ENCODE assay signal across 20 cellular contexts in the genomic region with DNA sequence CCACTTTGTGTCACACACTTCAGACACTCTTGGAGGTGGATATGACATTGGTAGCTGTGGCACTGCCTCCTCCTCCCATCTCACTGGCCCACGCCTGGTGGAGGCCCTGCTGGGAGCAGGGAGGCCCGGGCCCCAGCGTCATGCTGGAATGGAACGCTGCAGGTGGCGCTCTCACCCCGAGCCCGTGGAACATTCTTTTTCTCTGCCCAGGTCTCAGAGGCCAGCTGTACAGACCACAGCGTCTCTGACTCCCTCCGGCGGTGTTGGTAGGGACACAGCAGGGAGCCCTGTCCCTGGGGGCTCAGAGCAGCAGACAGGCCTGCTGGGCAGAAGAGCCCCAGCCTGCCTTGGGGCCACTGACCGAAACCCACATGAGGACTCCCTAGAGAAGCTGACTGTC.
DNase-seq lines count a peak whose midpoint lies in the region; ATAC-seq and TF ChIP-seq lines count a peak whose summit lies in the region.
"Had no signal": no experiment of that assay in that cellular context is flagged by ENCODE, and none has a peak within 500 bp of the region (broad histone marks: within the 10 kb centered on the region; RNA-seq: fewer than 3 reads in every experiment).

No MANE protein-coding gene starts in this region.

- no peak for ATAC-seq in effector memory CD8-positive, alpha-beta T cell (replicated peaks)
- ATAC-seq in GM18907 (IDR thresholded peaks at IDR 0.05; ENCODE audit: unreplicated experiment) (no peak), HG03460 (IDR thresholded peaks at IDR 0.05; ENCODE audit: unreplicated experiment) (no peak)
- ATAC-seq: HepG2 had no signal

- H3K36me3 Mint-ChIP-seq in effector memory CD8-positive, alpha-beta T cell (ENCODE audit: insufficient read depth) = peaks cover 33% of the 10 kb centered on the region

- no peaks in the 10 kb centered on the region for H3K9me3 Mint-ChIP-seq in effector memory CD8-positive, alpha-beta T cell

- peak; percentile 8 for DNase-seq in NCI-H82 (lab: John Stamatoyannopoulos, UW)
- DNase-seq in NCI-H82 treated with DMSO at 0.1 percent for 48 hours (lab: John Stamatoyannopoulos, UW; ENCODE audit: unreplicated experiment) = no peak
- DNase-seq in effector memory CD8-positive, alpha-beta T cell = no peak
- no peak for DNase-seq in stimulated activated CD4-positive, alpha-beta T cell treated with anti-CD3 and anti-CD28 coated beads, Interleukin-2, amount 100 ng/mL, for 24 hours
- no peak for DNase-seq in NCI-H446 (lab: John Stamatoyannopoulos, UW)
- DNase-seq: DMS53, GF-D8, KBM-7, MM.1S, NCI-H1092 treated with DMSO at 0.1 percent for 48 hours, NCI-H1436 treated with DMSO at 0.1 percent for 48 hours, NCI-H2029, NCI-H2227 treated with DMSO at 0.1 percent for 48 hours, NCI-H510A treated with DMSO at 0.1 percent for 48 hours, NCI-H774, Peyer's patch had no signal

- no peak overlapping the region for H3K4me3 Mint-ChIP-seq in effector memory CD8-positive, alpha-beta T cell

- peak overlapping the region; percentile 28 to 72 for H3K27ac Mint-ChIP-seq in effector memory CD8-positive, alpha-beta T cell

- no peak for TF ChIP-seq EP300 in Ishikawa (IDR thresholded peaks at IDR 0.05; ENCODE audit: borderline replicate concordance)

- H3K4me1 Mint-ChIP-seq in effector memory CD8-positive, alpha-beta T cell (ENCODE audit: low read depth in 2 of 2) = peaks cover 3 to 5% of the 10 kb centered on the region in 2 donors

- H3K27me3 Mint-ChIP-seq in effector memory CD8-positive, alpha-beta T cell = no peaks in the 10 kb centered on the region

- TF ChIP-seq RAD21 in Ishikawa (IDR thresholded peaks at IDR 0.05; ENCODE audit: low read depth) = peak; percentile 26; the same call in 1 of the 2 replicates

TF ChIP-seq in Ishikawa, 13 proteins besides CTCF, POLR2A, EP300 and RAD21:
- TF ChIP-seq FOXM1 (IDR thresholded peaks at IDR 0.05; ENCODE audit: borderline replicate concordance, low read depth) (no peak), TEAD4 (IDR thresholded peaks at IDR 0.05) (no peak), ZBTB7A (IDR thresholded peaks at IDR 0.05; ENCODE audit: low read depth) (no peak), TCF12 (IDR thresholded peaks at IDR 0.05; ENCODE audit: low read depth) (no peak), EGR1 (IDR thresholded peaks at IDR 0.05) (no peak), NFIC (IDR thresholded peaks at IDR 0.05) (no peak), CREB1 (IDR thresholded peaks at IDR 0.05; ENCODE audit: low read depth) (no peak), YY1 (IDR thresholded peaks at IDR 0.05; ENCODE audit: low read depth) (no peak), TAF1 (IDR thresholded peaks at IDR 0.05; ENCODE audit: low read depth) (no peak), CEBPB (IDR thresholded peaks at IDR 0.05) (no peak)
- TF ChIP-seq, protein P1, sequence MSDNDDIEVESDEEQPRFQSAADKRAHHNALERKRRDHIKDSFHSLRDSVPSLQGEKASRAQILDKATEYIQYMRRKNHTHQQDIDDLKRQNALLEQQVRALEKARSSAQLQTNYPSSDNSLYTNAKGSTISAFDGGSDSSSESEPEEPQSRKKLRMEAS (IDR thresholded peaks at IDR 0.05) = no peak
- TF ChIP-seq, protein P2, sequence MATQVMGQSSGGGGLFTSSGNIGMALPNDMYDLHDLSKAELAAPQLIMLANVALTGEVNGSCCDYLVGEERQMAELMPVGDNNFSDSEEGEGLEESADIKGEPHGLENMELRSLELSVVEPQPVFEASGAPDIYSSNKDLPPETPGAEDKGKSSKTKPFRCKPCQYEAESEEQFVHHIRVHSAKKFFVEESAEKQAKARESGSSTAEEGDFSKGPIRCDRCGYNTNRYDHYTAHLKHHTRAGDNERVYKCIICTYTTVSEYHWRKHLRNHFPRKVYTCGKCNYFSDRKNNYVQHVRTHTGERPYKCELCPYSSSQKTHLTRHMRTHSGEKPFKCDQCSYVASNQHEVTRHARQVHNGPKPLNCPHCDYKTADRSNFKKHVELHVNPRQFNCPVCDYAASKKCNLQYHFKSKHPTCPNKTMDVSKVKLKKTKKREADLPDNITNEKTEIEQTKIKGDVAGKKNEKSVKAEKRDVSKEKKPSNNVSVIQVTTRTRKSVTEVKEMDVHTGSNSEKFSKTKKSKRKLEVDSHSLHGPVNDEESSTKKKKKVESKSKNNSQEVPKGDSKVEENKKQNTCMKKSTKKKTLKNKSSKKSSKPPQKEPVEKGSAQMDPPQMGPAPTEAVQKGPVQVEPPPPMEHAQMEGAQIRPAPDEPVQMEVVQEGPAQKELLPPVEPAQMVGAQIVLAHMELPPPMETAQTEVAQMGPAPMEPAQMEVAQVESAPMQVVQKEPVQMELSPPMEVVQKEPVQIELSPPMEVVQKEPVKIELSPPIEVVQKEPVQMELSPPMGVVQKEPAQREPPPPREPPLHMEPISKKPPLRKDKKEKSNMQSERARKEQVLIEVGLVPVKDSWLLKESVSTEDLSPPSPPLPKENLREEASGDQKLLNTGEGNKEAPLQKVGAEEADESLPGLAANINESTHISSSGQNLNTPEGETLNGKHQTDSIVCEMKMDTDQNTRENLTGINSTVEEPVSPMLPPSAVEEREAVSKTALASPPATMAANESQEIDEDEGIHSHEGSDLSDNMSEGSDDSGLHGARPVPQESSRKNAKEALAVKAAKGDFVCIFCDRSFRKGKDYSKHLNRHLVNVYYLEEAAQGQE (IDR thresholded peaks at IDR 0.05; ENCODE audit: low read depth) = no peak
- TF ChIP-seq, protein P3, sequence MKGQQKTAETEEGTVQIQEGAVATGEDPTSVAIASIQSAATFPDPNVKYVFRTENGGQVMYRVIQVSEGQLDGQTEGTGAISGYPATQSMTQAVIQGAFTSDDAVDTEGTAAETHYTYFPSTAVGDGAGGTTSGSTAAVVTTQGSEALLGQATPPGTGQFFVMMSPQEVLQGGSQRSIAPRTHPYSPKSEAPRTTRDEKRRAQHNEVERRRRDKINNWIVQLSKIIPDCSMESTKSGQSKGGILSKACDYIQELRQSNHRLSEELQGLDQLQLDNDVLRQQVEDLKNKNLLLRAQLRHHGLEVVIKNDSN (IDR thresholded peaks at IDR 0.05) = no peak
TF ChIP-seq in Ishikawa: peak in this region for 0.
